12 cellular contexts compared by ENCODE assay signal in the genomic region with DNA sequence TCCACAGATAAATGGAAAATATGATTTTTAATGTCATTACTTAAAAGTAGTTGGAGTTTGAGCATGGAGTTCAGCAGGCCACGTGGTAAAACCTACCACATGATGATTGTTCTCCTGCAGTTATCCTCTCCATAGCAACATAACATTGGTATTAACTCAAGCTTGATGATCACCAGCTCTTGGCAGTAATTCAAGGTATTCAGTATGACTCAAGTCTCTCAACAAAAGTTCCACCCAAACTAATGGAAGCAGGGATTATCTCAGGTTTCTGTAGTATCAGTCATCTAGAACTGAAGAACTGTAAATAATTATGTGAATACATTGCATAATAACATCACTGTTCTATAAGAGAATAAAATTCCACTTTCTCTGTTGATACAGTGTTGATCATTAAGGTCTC. TPM values are rescaled to one million over a fixed set of nuclear protein-coding genes. Genes with fewer than 3 reads are reported as not detected.
DNase-seq lines count a peak whose midpoint lies in the region; ATAC-seq and TF ChIP-seq lines count a peak whose summit lies in the region.
"Had no signal": no experiment of that assay in that cellular context is flagged by ENCODE, and none has a peak within 500 bp of the region (broad histone marks: within the 10 kb centered on the region; RNA-seq: fewer than 3 reads in every experiment).

No MANE protein-coding gene starts in this region.

- no peak for TF ChIP-seq RAD21 in Ishikawa (IDR thresholded peaks at IDR 0.05; ENCODE audit: low read depth)

- H3K36me3 ChIP-seq in testis (ENCODE audit: low read depth, missing control alignments): no peaks in the 10 kb centered on the region
- H3K36me3 ChIP-seq: ovary had no signal

- peaks cover 6% of the 10 kb centered on the region for H3K9me3 Mint-ChIP-seq in mesothelial cell of epicardium

- H3K27ac ChIP-seq in testis: no peak overlapping the region
- H3K27ac ChIP-seq: ovary had no signal

- H3K9me3 ChIP-seq in testis: no peaks in the 10 kb centered on the region
- H3K9me3 ChIP-seq: ovary had no signal

- H3K4me1 Mint-ChIP-seq in mesothelial cell of epicardium: peaks cover 30% of the 10 kb centered on the region
- H3K4me1 Mint-ChIP-seq: activated B cell treated with CpG ODN at 0.5 μM for 24 hours had no signal

- ATAC-seq in HG03460 (IDR thresholded peaks at IDR 0.05; ENCODE audit: unreplicated experiment): no peak

- H3K4me1 ChIP-seq in testis: no peaks in the 10 kb centered on the region

- no peaks in the 10 kb centered on the region for H3K27me3 ChIP-seq in testis
- H3K27me3 ChIP-seq: ovary had no signal

- H3K4me3 Mint-ChIP-seq in mesothelial cell of epicardium: no peak overlapping the region
- H3K4me3 Mint-ChIP-seq: activated B cell treated with CpG ODN at 0.5 μM for 24 hours had no signal

- WGBS in testis, 2 donors: 34 to 42% methylated on average over 1 of the region's 1 CpG

- TF ChIP-seq CTCF in AG10803 (conservative IDR thresholded peaks at IDR 0.05; ENCODE audit: low read length) (no peak), cardiac fibroblast (IDR thresholded peaks at IDR 0.05; ENCODE audit: low read depth, low read length) (no peak), mesothelial cell of epicardium (IDR thresholded peaks at IDR 0.05; ENCODE audit: unreplicated experiment) (no peak), testis (IDR thresholded peaks at IDR 0.05) (no peak)

- H3K4me3 ChIP-seq in AG10803 (ENCODE audit: low read length) (no peak overlapping the region), cardiac fibroblast (replicated peaks in 1 of 2; ENCODE audit: low read depth in 2 of 2, low read length in 2 of 2) (no peak overlapping the region), testis (no peak overlapping the region)
- H3K4me3 ChIP-seq: ovary had no signal

- no peaks in the 10 kb centered on the region for H3K27me3 Mint-ChIP-seq in mesothelial cell of epicardium (ENCODE audit: low read depth)
- H3K27me3 Mint-ChIP-seq: activated B cell treated with CpG ODN at 0.5 μM for 24 hours had no signal

- H3K27ac Mint-ChIP-seq in mesothelial cell of epicardium: peak overlapping the region; percentile 34
- H3K27ac Mint-ChIP-seq: activated B cell treated with CpG ODN at 0.5 μM for 24 hours had no signal

- DNase-seq in AG10803 (ENCODE audit: low read depth): peak; percentile 94
- peak; percentile 95 to 96 for DNase-seq in cardiac fibroblast (ENCODE audit: low read depth in 2 of 2)
- no peak for DNase-seq in mesothelial cell of epicardium (ENCODE audit: low spot score in 2 of 2, unreplicated experiment in 2 of 2)
- DNase-seq in CD1c-positive myeloid dendritic cell (ENCODE audit: extremely low spot score): no peak
- DNase-seq in testis: no peak
- no peak for DNase-seq in retina
- DNase-seq: activated B cell treated with CpG ODN at 0.5 μM for 24 hours, GDM1, H7, ovary had no signal

- no peaks in the 10 kb centered on the region for H3K36me3 Mint-ChIP-seq in mesothelial cell of epicardium

- peak; percentile 37; the same call in 1 of the 2 replicates for TF ChIP-seq EP300 in Ishikawa (IDR thresholded peaks at IDR 0.05; ENCODE audit: borderline replicate concordance)

- TF ChIP-seq POLR2A in testis (IDR thresholded peaks at IDR 0.05): no peak

- intact Hi-C loops in testis (cut with DNase I; ENCODE audit: low total_unique reads): no loop called here

TF ChIP-seq in Ishikawa, 13 proteins besides CTCF, POLR2A, EP300 and RAD21:
- peak; percentile 59; the same call in 1 of the 2 replicates for TF ChIP-seq TEAD4 (IDR thresholded peaks at IDR 0.05)
- no peak for TF ChIP-seq TCF12 (IDR thresholded peaks at IDR 0.05; ENCODE audit: low read depth)
- no peak for TF ChIP-seq TAF1 (IDR thresholded peaks at IDR 0.05; ENCODE audit: low read depth)
- TF ChIP-seq, protein P1, sequence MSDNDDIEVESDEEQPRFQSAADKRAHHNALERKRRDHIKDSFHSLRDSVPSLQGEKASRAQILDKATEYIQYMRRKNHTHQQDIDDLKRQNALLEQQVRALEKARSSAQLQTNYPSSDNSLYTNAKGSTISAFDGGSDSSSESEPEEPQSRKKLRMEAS (IDR thresholded peaks at IDR 0.05): peak; percentile 69; the same call in 1 of the 2 replicates
- no peak for TF ChIP-seq FOXM1 (IDR thresholded peaks at IDR 0.05; ENCODE audit: borderline replicate concordance, low read depth)
- TF ChIP-seq, protein P2, sequence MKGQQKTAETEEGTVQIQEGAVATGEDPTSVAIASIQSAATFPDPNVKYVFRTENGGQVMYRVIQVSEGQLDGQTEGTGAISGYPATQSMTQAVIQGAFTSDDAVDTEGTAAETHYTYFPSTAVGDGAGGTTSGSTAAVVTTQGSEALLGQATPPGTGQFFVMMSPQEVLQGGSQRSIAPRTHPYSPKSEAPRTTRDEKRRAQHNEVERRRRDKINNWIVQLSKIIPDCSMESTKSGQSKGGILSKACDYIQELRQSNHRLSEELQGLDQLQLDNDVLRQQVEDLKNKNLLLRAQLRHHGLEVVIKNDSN (IDR thresholded peaks at IDR 0.05): peak; percentile 87
- TF ChIP-seq ZBTB7A (IDR thresholded peaks at IDR 0.05; ENCODE audit: low read depth): no peak
- TF ChIP-seq NFIC (IDR thresholded peaks at IDR 0.05): peak; percentile 73
- 0 out of 2 replicates have a peak, but pooled peaks have one; percentile 20 for TF ChIP-seq YY1 (IDR thresholded peaks at IDR 0.05; ENCODE audit: low read depth)
- no peak for TF ChIP-seq EGR1 (IDR thresholded peaks at IDR 0.05)
- TF ChIP-seq CREB1 (IDR thresholded peaks at IDR 0.05; ENCODE audit: low read depth): no peak
- TF ChIP-seq, protein P3, sequence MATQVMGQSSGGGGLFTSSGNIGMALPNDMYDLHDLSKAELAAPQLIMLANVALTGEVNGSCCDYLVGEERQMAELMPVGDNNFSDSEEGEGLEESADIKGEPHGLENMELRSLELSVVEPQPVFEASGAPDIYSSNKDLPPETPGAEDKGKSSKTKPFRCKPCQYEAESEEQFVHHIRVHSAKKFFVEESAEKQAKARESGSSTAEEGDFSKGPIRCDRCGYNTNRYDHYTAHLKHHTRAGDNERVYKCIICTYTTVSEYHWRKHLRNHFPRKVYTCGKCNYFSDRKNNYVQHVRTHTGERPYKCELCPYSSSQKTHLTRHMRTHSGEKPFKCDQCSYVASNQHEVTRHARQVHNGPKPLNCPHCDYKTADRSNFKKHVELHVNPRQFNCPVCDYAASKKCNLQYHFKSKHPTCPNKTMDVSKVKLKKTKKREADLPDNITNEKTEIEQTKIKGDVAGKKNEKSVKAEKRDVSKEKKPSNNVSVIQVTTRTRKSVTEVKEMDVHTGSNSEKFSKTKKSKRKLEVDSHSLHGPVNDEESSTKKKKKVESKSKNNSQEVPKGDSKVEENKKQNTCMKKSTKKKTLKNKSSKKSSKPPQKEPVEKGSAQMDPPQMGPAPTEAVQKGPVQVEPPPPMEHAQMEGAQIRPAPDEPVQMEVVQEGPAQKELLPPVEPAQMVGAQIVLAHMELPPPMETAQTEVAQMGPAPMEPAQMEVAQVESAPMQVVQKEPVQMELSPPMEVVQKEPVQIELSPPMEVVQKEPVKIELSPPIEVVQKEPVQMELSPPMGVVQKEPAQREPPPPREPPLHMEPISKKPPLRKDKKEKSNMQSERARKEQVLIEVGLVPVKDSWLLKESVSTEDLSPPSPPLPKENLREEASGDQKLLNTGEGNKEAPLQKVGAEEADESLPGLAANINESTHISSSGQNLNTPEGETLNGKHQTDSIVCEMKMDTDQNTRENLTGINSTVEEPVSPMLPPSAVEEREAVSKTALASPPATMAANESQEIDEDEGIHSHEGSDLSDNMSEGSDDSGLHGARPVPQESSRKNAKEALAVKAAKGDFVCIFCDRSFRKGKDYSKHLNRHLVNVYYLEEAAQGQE (IDR thresholded peaks at IDR 0.05; ENCODE audit: low read depth): no peak
- TF ChIP-seq CEBPB (IDR thresholded peaks at IDR 0.05): peak; percentile 65; the same call in 1 of the 2 replicates

RNA-seq across cellular contexts. Expression of a gene that starts 22.9 kb away (rescaled TPM):
- total RNA-seq in mesothelial cell of epicardium: not detected in 3 replicates
- total RNA-seq in testis: under 1 TPM in 1 of 2 donors, not detected in 1; 0.31 TPM
- polyA plus RNA-seq in testis (ENCODE audit: insufficient read depth, low read depth, low replicate concordance): not detected
- total RNA-seq: activated B cell treated with CpG ODN at 0.5 μM for 24 hours, H7, ovary had no signal
- polyA plus RNA-seq: ovary had no signal

Comparison
In these comparisons a context has a peak if more than half of its experiments do, and no peak if none do; other contexts are left out.
1. DNase-seq: peak in AG10803 (single experiment) and cardiac fibroblast (2 of 2); none in mesothelial cell of epicardium (0 of 2), CD1c-positive myeloid dendritic cell (single experiment), testis (single experiment) and retina (single experiment).